Comparison of ENCODE assay signal across 1 cellular context in the genomic region with DNA sequence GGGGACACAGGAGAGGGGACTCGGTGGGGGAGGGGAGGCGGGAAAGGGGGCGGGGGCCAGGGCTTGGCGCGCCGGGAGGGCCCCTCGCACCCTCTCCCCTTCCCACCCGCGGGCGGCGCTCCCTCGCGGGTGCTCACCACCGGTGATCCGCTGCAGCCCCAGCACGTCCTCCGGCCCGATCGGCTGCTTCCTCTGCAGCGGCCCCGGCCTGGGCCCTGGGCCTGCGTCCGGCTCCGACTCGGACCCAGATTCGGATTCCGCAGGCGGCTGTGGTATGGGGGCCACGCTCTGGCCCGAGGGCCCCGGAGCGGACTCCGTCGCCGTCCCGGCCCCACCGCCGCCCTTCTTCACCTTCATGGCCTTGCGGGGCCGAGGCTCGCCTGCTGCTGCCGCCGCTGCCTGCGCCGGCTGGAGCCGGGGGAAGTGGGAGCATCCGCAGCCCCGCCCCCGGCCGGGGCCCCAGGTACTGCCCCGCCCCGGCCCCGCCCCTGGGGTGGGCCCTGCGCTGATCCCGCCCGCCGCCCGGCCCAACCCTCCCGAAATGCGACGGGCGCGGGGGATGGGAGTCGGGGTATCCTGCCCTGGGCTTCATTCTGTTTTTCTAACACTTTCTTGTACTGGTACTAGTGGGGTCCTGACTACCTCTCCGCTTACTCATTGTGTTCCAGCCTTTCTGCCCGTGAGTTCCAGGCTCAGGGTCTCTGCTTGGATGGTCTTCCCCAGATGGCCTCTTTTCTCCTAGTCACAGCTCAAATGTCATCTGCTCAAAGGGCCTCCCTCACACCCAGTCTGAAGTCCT.
TF ChIP-seq lines count a peak whose summit lies in the region.

Gene UNC119, minus strand, starts transcription at position 424 of the 799 bp plus-strand sequence. Its CDS starts 67 bp downstream, at position 357.

TF ChIP-seq in H1, 55 proteins besides CTCF, POLR2A, EP300 and RAD21:
- no peak for TF ChIP-seq BRCA1 (IDR thresholded peaks at IDR 0.05; ENCODE audit: low read depth, low read length)
- no peak for TF ChIP-seq EZH2 (IDR thresholded peaks at IDR 0.05; ENCODE audit: low read depth, low read length, severe bottlenecking)
- TF ChIP-seq JUN (IDR thresholded peaks at IDR 0.05; ENCODE audit: low read depth, low read length): no peak
- no peak for TF ChIP-seq KDM1A (IDR thresholded peaks at IDR 0.05; ENCODE audit: borderline replicate concordance, low read length)
- TF ChIP-seq ASH2L (IDR thresholded peaks at IDR 0.05; ENCODE audit: low read length): peak; percentile 76
- no peak for TF ChIP-seq SIX5 (IDR thresholded peaks at IDR 0.05; ENCODE audit: low read depth, low read length)
- no peak for TF ChIP-seq SP1 (IDR thresholded peaks at IDR 0.05; ENCODE audit: low read depth, low read length)
- TF ChIP-seq TBP (IDR thresholded peaks at IDR 0.05; ENCODE audit: low read depth, low read length): peak; percentile 52; the same call in 1 of the 2 replicates
- no peak for TF ChIP-seq ZNF274 (IDR thresholded peaks at IDR 0.05; ENCODE audit: borderline replicate concordance, extremely low read depth, low read length)
- TF ChIP-seq KDM5A (IDR thresholded peaks at IDR 0.05; ENCODE audit: low read length): no peak
- TF ChIP-seq RNF2 (IDR thresholded peaks at IDR 0.05; ENCODE audit: borderline replicate concordance, low read depth, low read length, missing control alignments, poor library complexity, severe bottlenecking): no peak
- TF ChIP-seq, protein P1, sequence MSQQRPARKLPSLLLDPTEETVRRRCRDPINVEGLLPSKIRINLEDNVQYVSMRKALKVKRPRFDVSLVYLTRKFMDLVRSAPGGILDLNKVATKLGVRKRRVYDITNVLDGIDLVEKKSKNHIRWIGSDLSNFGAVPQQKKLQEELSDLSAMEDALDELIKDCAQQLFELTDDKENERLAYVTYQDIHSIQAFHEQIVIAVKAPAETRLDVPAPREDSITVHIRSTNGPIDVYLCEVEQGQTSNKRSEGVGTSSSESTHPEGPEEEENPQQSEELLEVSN (IDR thresholded peaks at IDR 0.05): no peak; the same call in 1 of the 2 replicates
- no peak for TF ChIP-seq CHD7 (IDR thresholded peaks at IDR 0.05; ENCODE audit: insufficient replicate concordance, low read length)
- peak; percentile 93 for TF ChIP-seq PHF8 (conservative IDR thresholded peaks at IDR 0.05; ENCODE audit: low read depth, low read length)
- TF ChIP-seq, protein P2, sequence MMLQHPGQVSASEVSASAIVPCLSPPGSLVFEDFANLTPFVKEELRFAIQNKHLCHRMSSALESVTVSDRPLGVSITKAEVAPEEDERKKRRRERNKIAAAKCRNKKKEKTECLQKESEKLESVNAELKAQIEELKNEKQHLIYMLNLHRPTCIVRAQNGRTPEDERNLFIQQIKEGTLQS (IDR thresholded peaks at IDR 0.05; ENCODE audit: insufficient read depth, low read depth, low read length): no peak
- TF ChIP-seq CEBPB (IDR thresholded peaks at IDR 0.05; ENCODE audit: low read depth, low read length): no peak
- TF ChIP-seq TAF1 (IDR thresholded peaks at IDR 0.05; ENCODE audit: low read depth, low read length): peak; percentile 73; the same call in 1 of the 2 replicates
- no peak for TF ChIP-seq CHD2 (IDR thresholded peaks at IDR 0.05; ENCODE audit: low read length)
- TF ChIP-seq JUND (IDR thresholded peaks at IDR 0.05; ENCODE audit: low read length): no peak
- TF ChIP-seq MAFK (IDR thresholded peaks at IDR 0.05; ENCODE audit: low read depth, low read length): no peak
- TF ChIP-seq BCL11A (IDR thresholded peaks at IDR 0.05; ENCODE audit: low read depth in 2 of 2, low read length in 2 of 2): no peak
- TF ChIP-seq SUZ12 (IDR thresholded peaks at IDR 0.05; ENCODE audit: low read length): no peak
- TF ChIP-seq, protein P3, sequence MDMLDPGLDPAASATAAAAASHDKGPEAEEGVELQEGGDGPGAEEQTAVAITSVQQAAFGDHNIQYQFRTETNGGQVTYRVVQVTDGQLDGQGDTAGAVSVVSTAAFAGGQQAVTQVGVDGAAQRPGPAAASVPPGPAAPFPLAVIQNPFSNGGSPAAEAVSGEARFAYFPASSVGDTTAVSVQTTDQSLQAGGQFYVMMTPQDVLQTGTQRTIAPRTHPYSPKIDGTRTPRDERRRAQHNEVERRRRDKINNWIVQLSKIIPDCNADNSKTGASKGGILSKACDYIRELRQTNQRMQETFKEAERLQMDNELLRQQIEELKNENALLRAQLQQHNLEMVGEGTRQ (IDR thresholded peaks at IDR 0.05; ENCODE audit: low read length): no peak
- no peak for TF ChIP-seq BACH1 (IDR thresholded peaks at IDR 0.05; ENCODE audit: low read length)
- no peak for TF ChIP-seq SP2 (IDR thresholded peaks at IDR 0.05; ENCODE audit: low read length)
- TF ChIP-seq SIN3A (conservative IDR thresholded peaks at IDR 0.05 in 1 of 2, IDR thresholded peaks at IDR 0.05 in 1 of 2; ENCODE audit: low read depth in 1 of 2, low read length in 2 of 2): peak; percentile 23 to 47; a peak in 1 of 4 replicates
- TF ChIP-seq, protein P4, sequence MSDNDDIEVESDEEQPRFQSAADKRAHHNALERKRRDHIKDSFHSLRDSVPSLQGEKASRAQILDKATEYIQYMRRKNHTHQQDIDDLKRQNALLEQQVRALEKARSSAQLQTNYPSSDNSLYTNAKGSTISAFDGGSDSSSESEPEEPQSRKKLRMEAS (IDR thresholded peaks at IDR 0.05): no peak
- 0 out of 2 replicates have a peak, but pooled peaks have one; percentile 34 for TF ChIP-seq GABPA (IDR thresholded peaks at IDR 0.05; ENCODE audit: borderline replicate concordance, insufficient read depth, low read length)
- no peak for TF ChIP-seq TCF12 (IDR thresholded peaks at IDR 0.05; ENCODE audit: low read depth, low read length)
- no peak for TF ChIP-seq SAP30 (IDR thresholded peaks at IDR 0.05; ENCODE audit: insufficient read depth, insufficient replicate concordance, low read length)
- peak; percentile 68 for TF ChIP-seq TAF7 (optimal IDR thresholded peaks at IDR 0.05; ENCODE audit: borderline replicate concordance, low read depth, low read length)
- TF ChIP-seq NANOG (IDR thresholded peaks at IDR 0.05; ENCODE audit: insufficient read depth, low read depth, low read length, poor library complexity, severe bottlenecking): no peak
- no peak for TF ChIP-seq SIRT6 (IDR thresholded peaks at IDR 0.05; ENCODE audit: low read length)
- TF ChIP-seq GTF2F1 (IDR thresholded peaks at IDR 0.05; ENCODE audit: borderline replicate concordance, low read depth, low read length): no peak
- TF ChIP-seq NRF1 (IDR thresholded peaks at IDR 0.05; ENCODE audit: low read depth, low read length): no peak
- no peak for TF ChIP-seq SP4 (IDR thresholded peaks at IDR 0.05; ENCODE audit: low read length)
- no peak for TF ChIP-seq CREB1 (IDR thresholded peaks at IDR 0.05)
- peak; percentile 32 for TF ChIP-seq KDM4A (IDR thresholded peaks at IDR 0.05; ENCODE audit: low read depth, low read length, severe bottlenecking)
- 0 out of 2 replicates have a peak, but pooled peaks have one; percentile 66 for TF ChIP-seq RBBP5 (IDR thresholded peaks at IDR 0.05; ENCODE audit: borderline replicate concordance, low read depth, low read length)
- TF ChIP-seq HDAC2 (IDR thresholded peaks at IDR 0.05; ENCODE audit: borderline replicate concordance in 1 of 2, low read depth in 2 of 2, low read length in 2 of 2): 0 out of 4 replicates have a peak, but pooled peaks of 1 of the 2 experiments have one; percentile 12
